17 cellular contexts compared by ENCODE assay signal in genomic region chr11:767238-767637, GRCh38. TPM values are rescaled to one million over a fixed set of nuclear protein-coding genes. Genes with fewer than 3 reads are reported as not detected.
A peak's percentile ranks its signal among the peaks of the same experiment; 100 is the strongest.
DNase-seq lines count a peak whose midpoint lies in the region; ATAC-seq, FAIRE-seq and TF ChIP-seq lines count a peak whose summit lies in the region.
"Had no signal": no experiment of that assay in that cellular context is flagged by ENCODE, and none has a peak within 500 bp of the region (broad histone marks: within the 10 kb centered on the region; RNA-seq: fewer than 3 reads in every experiment).

No MANE protein-coding gene starts in this region.

- no peak for TF ChIP-seq EP300 in GM12878 (IDR thresholded peaks at IDR 0.05; ENCODE audit: borderline replicate concordance in 1 of 2, control insufficient read depth in 1 of 2, low read depth in 2 of 2, low read length in 2 of 2)

- H3K4me2 ChIP-seq in HCT116 (ENCODE audit: low read length) (no peak overlapping the region), GM12878 (ENCODE audit: control insufficient read depth, insufficient read depth) (no peak overlapping the region)

- H3K27me3 ChIP-seq in breast epithelium (no peaks in the 10 kb centered on the region), HCT116 (ENCODE audit: insufficient read depth, low read length) (no peaks in the 10 kb centered on the region), GM12878 (replicated peaks in 1 of 2; ENCODE audit: control insufficient read depth in 2 of 2, insufficient read depth in 2 of 2, low read length in 1 of 2) (no peaks in the 10 kb centered on the region)
- H3K27me3 ChIP-seq: BE2C had no signal

- TF ChIP-seq RAD21 in HCT116 (IDR thresholded peaks at IDR 0.05; ENCODE audit: low read depth) (no peak), GM12878 (IDR thresholded peaks at IDR 0.05; ENCODE audit: insufficient read depth, low read depth, low read length) (no peak)

- DNase-seq in MCF 10A (ENCODE audit: unreplicated experiment), result no peak
- DNase-seq in breast epithelium (ENCODE audit: low spot score in 2 of 2), result no peak
- no peak for DNase-seq in HCT116 (ENCODE audit: low read depth, low spot score)
- no peak for DNase-seq in GM12878 (ENCODE audit: low read depth, low spot score)
- peak; percentile 85 for DNase-seq in osteocyte (ENCODE audit: extremely low spot score, unreplicated experiment)
- DNase-seq in NCI-H2029 treated with DMSO at 0.1 percent for 48 hours (lab: John Stamatoyannopoulos, UW), result no peak
- DNase-seq: BE2C; CD4-positive, alpha-beta memory T cell; GF-D8; NCI-H1105; NCI-H1694 treated with DMSO at 0.1 percent for 48 hours; NCI-H2171; NCI-H510A; NCI-H82 had no signal

- H3K4me3 ChIP-seq in breast epithelium (no peak overlapping the region), HCT116 (replicated peaks in 1 of 2; ENCODE audit: low read depth in 1 of 2, low read length in 2 of 2) (no peak overlapping the region), GM12878 (no peak overlapping the region)

- CTCF ChIA-PET in MCF 10A (lab: Yijun Ruan, JAX) (interaction anchor here (1.0 kb wide), 1 partner anchor 12 kb away, joined by 3 read pairs; no protein-coding TSS in a partner anchor), HCT116 (lab: Charles Lee) (no interaction called here), GM12878 (lab: Yijun Ruan, JAX) (no interaction called here)

- H3K9me3 Mint-ChIP-seq in MCF 10A (ENCODE audit: unreplicated experiment), result no peaks in the 10 kb centered on the region
- H3K9me3 Mint-ChIP-seq in osteocyte (ENCODE audit: unreplicated experiment), result no peaks in the 10 kb centered on the region
- H3K9me3 Mint-ChIP-seq: CD4-positive, alpha-beta memory T cell had no signal

- intact Hi-C loops in MCF 10A (cut with micrococcal nuclease) (no loop called here), breast epithelium (cut with DNase I; ENCODE audit: low total_unique reads) (no loop called here), HCT116 (cut with micrococcal nuclease) (no loop called here), GM12878 (cut with micrococcal nuclease; ENCODE audit: unreplicated experiment) (no loop called here)

- H3K79me2 ChIP-seq in HCT116 (ENCODE audit: insufficient read depth, low read length), result peaks cover 24% of the 10 kb centered on the region
- H3K79me2 ChIP-seq in GM12878 (ENCODE audit: control insufficient read depth, insufficient read depth, low read length), result no peaks in the 10 kb centered on the region

- H3K27ac Mint-ChIP-seq in MCF 10A (ENCODE audit: low read depth, unreplicated experiment) (no peak overlapping the region), osteocyte (ENCODE audit: unreplicated experiment) (peak overlapping the region; percentile 14)

- WGBS in GM12878 (ENCODE audit: insufficient coverage, insufficient replicate concordance, low lambda C conversion rate, missing lambda C conversion rate), result 90% methylated on average over 11 of the region's 11 CpGs

- POLR2A ChIA-PET in MCF 10A (lab: Yijun Ruan, JAX) (no interaction called here), HCT116 (lab: Charles Lee) (no interaction called here), GM12878 (lab: Charles Lee) (no interaction called here)

- H3K27ac ChIP-seq in breast epithelium (no peak overlapping the region), HCT116 (ENCODE audit: low read depth, low read length) (0 out of 2 replicates have a peak overlapping the region, but pooled peaks have one; percentile 45), GM12878 (ENCODE audit: control insufficient read depth, insufficient read depth) (no peak overlapping the region)

- no peak overlapping the region for H2AFZ ChIP-seq in HCT116 (ENCODE audit: low read depth, low read length, poor library complexity, severe bottlenecking)
- H2AFZ ChIP-seq in GM12878 (ENCODE audit: control insufficient read depth, low read depth, low read length), result no peak overlapping the region

- peaks cover 83% of the 10 kb centered on the region for H3K36me3 Mint-ChIP-seq in MCF 10A (ENCODE audit: insufficient read depth, unreplicated experiment)
- peaks cover 7% of the 10 kb centered on the region for H3K36me3 Mint-ChIP-seq in osteocyte (ENCODE audit: unreplicated experiment)

- in situ Hi-C loops in GM12878 (cut with MboI), result no loop called here

- H3K9ac ChIP-seq in HCT116 (ENCODE audit: low read length) (no peak overlapping the region), GM12878 (ENCODE audit: control insufficient read depth, insufficient read depth, low read length) (no peak overlapping the region)

- H3K4me1 Mint-ChIP-seq in MCF 10A (ENCODE audit: insufficient read depth, unreplicated experiment), result peaks cover 14% of the 10 kb centered on the region
- H3K4me1 Mint-ChIP-seq in osteocyte (ENCODE audit: unreplicated experiment), result peaks cover 6% of the 10 kb centered on the region
- H3K4me1 Mint-ChIP-seq: CD4-positive, alpha-beta memory T cell had no signal

- no peaks in the 10 kb centered on the region for H3K9me2 ChIP-seq in HCT116 (ENCODE audit: insufficient read depth)

- TF ChIP-seq POLR2A in breast epithelium (IDR thresholded peaks at IDR 0.05), result no peak
- TF ChIP-seq POLR2A in HCT116 (IDR thresholded peaks at IDR 0.05; ENCODE audit: borderline replicate concordance, extremely low read depth, insufficient read depth, insufficient read length), result no peak
- no peak for TF ChIP-seq POLR2A in GM12878 (IDR thresholded peaks at IDR 0.05; ENCODE audit: low read depth, low read length)

- no peaks in the 10 kb centered on the region for H3K36me3 ChIP-seq in breast epithelium
- H3K36me3 ChIP-seq in HCT116 (ENCODE audit: control insufficient read depth in 1 of 2, insufficient read depth in 2 of 2, low read length in 2 of 2), result peaks cover 26 to 62% of the 10 kb centered on the region in 2 experiments
- peaks cover 21 to 42% of the 10 kb centered on the region in 2 experiments; a peak in 3 of 4 replicates for H3K36me3 ChIP-seq in GM12878 (ENCODE audit: control insufficient read depth in 2 of 2, insufficient read depth in 2 of 2, low read length in 1 of 2)

- SMC1A ChIA-PET in GM12878 (lab: Charles Lee; ENCODE audit: uncharacterized antibody, unreplicated experiment), result no interaction called here

- TF ChIP-seq CTCF in MCF 10A (IDR thresholded peaks at IDR 0.05; ENCODE audit: unreplicated experiment) (no peak), breast epithelium (IDR thresholded peaks at IDR 0.05) (no peak), HCT116 (IDR thresholded peaks at IDR 0.05 in 2 of 3, conservative IDR thresholded peaks at IDR 0.05 in 1 of 3; ENCODE audit: borderline replicate concordance in 1 of 3, insufficient read depth in 1 of 3, low read depth in 2 of 3, low read length in 2 of 3) (no peak), GM12878 (IDR thresholded peaks at IDR 0.05 in 2 of 3, conservative IDR thresholded peaks at IDR 0.05 in 1 of 3; ENCODE audit: control insufficient read depth in 2 of 3, extremely low read depth in 1 of 3, insufficient read depth in 1 of 3, low read depth in 3 of 3, low read length in 3 of 3) (no peak), osteocyte (IDR thresholded peaks at IDR 0.05) (no peak)

- BruUV-seq in MCF 10A (replicated peaks; lab: Mats Ljungman, UMichigan), result TSS peak; percentile 15
- TSS peak; percentile 29 for BruUV-seq in HCT116 (replicated peaks; lab: Mats Ljungman, UMichigan)
- BruUV-seq in GM12878 (replicated peaks; lab: Mats Ljungman, UMichigan), result TSS peak; percentile 60

- RAD21 ChIA-PET in HCT116 (lab: Charles Lee; ENCODE audit: low non-redundant PET in 1 of 2, low total read pairs in 2 of 2, uncharacterized antibody in 2 of 2, unreplicated experiment in 2 of 2) (no interaction called here), GM12878 (lab: Charles Lee; ENCODE audit: unreplicated experiment) (no interaction called here)

- H3K27me3 Mint-ChIP-seq in MCF 10A (ENCODE audit: insufficient read depth, unreplicated experiment) (no peaks in the 10 kb centered on the region), osteocyte (ENCODE audit: unreplicated experiment) (no peaks in the 10 kb centered on the region)
- H3K27me3 Mint-ChIP-seq: CD4-positive, alpha-beta memory T cell had no signal

- H4K20me1 ChIP-seq in HCT116 (ENCODE audit: insufficient read depth) (peaks cover 5% of the 10 kb centered on the region; the same call in 1 of the 2 replicates), GM12878 (ENCODE audit: control insufficient read depth, insufficient read depth) (no peaks in the 10 kb centered on the region)

- no peak overlapping the region for H3K4me3 Mint-ChIP-seq in MCF 10A (ENCODE audit: unreplicated experiment)
- no peak overlapping the region for H3K4me3 Mint-ChIP-seq in osteocyte (ENCODE audit: unreplicated experiment)
- H3K4me3 Mint-ChIP-seq: CD4-positive, alpha-beta memory T cell had no signal

- H3K9me3 ChIP-seq in breast epithelium (no peaks in the 10 kb centered on the region), HCT116 (ENCODE audit: control insufficient read depth in 1 of 2, insufficient read depth in 1 of 2, low read depth in 1 of 2, low read length in 2 of 2) (no peaks in the 10 kb centered on the region), GM12878 (replicated peaks; ENCODE audit: control insufficient read depth, insufficient read depth, low read length) (no peaks in the 10 kb centered on the region)
- H3K9me3 ChIP-seq: BE2C had no signal

- no peak for ATAC-seq in HCT116
- ATAC-seq in GM12878, result no peak
- ATAC-seq in GM18511 (IDR thresholded peaks at IDR 0.05; ENCODE audit: unreplicated experiment), result no peak

- H3K4me1 ChIP-seq in breast epithelium (peaks cover 0 to 4% of the 10 kb centered on the region in 2 donors), HCT116 (ENCODE audit: control insufficient read depth in 1 of 2, insufficient read depth in 2 of 2, low read length in 2 of 2) (peaks cover 13 to 39% of the 10 kb centered on the region in 2 experiments), GM12878 (ENCODE audit: control insufficient read depth, insufficient read depth, low read length) (no peaks in the 10 kb centered on the region)
- H3K4me1 ChIP-seq: BE2C had no signal

- no peak for FAIRE-seq in GM12878 (lab: Jason Lieb, UNC)
- FAIRE-seq: H54, RCC 7860 had no signal

RNA-seq across cellular contexts. Expression of gene GATD1, which starts 10.0 kb away (rescaled TPM):
- 54.6 and 67.7 TPM in 2 replicates for total RNA-seq in MCF 10A (2022)
- 10 to 100 TPM in 2 of 3 donors, 1 to 10 TPM in 1; 9.9 to 17.4 (median 16.4) TPM for total RNA-seq in breast epithelium
- 88.7 TPM for total RNA-seq in HCT116 (2021; ENCODE audit: unreplicated experiment)
- 31.8 and 45.0 TPM in 2 replicates for polyA plus RNA-seq in HCT116 (2012)
- total RNA-seq in GM12878 (2013; cell fraction: nucleolus; rRNA removed), result 169 and 199 TPM in 2 replicates
- 19.0 and 28.2 TPM in 2 replicates for total RNA-seq in GM12878 (2014; rRNA removed)
- 16.3 and 20.3 TPM in 2 replicates for total RNA-seq in GM12878 (2014; rRNA removed; fragmentation: Illumina TruSeq; extraction: Trizol)
- 59.7 and 62.3 TPM in 2 replicates for total RNA-seq in GM12878 (2021)
- polyA plus RNA-seq in GM12878 (2011; ENCODE audit: low read depth), result 29.1 TPM
- 11.8 and 17.0 TPM in 2 replicates for polyA plus RNA-seq in GM12878 (2011; rRNA removed)
- 30.5 and 60.2 TPM in 2 replicates for polyA plus RNA-seq in GM12878 (2011; cell fraction: cytosol; rRNA removed)
- polyA plus RNA-seq in GM12878 (2011; cell fraction: nucleus; rRNA removed), result 246 and 392 TPM in 2 replicates
- polyA plus RNA-seq in GM12878 (2012), result 21.7 and 24.5 TPM in 2 replicates
- polyA plus RNA-seq in GM12878 (2014; fragmentation: Illumina TruSeq; extraction: Trizol), result 4.3 and 18.5 TPM in 2 replicates
- polyA plus RNA-seq in GM12878 (2014; fragmentation: Nextera tagmentation; extraction: Ambion mirVana), result 1 to 10 TPM; 1.2 to 3.3 TPM
- polyA plus RNA-seq in GM12878 (2014; rRNA removed), result 85.8 and 92.6 TPM in 2 replicates
- 10 to 100 TPM; 24.3 to 28.0 TPM for polyA plus RNA-seq in GM12878 (2016; fragmentation: Nextera tagmentation; extraction: Ambion mirVana)
- polyA minus RNA-seq in GM12878 (2011; rRNA and poly(A)+ RNA removed), result 8.6 and 24.9 TPM in 2 replicates
- 8.4 and 13.1 TPM in 2 replicates for polyA minus RNA-seq in GM12878 (2011; cell fraction: cytosol; rRNA and poly(A)+ RNA removed)
- polyA minus RNA-seq in GM12878 (2011; cell fraction: nucleus; rRNA and poly(A)+ RNA removed), result 23.9 and 49.5 TPM in 2 replicates
- total RNA-seq in osteocyte, result 79.1 and 84.4 TPM in 2 replicates

RNA-seq across cellular contexts. Expression of gene TALDO1, which starts 20.0 kb away (rescaled TPM):
- 93.8 and 137 TPM in 2 replicates for total RNA-seq in MCF 10A (2022)
- 100 to 1,000 TPM; 137 to 239 (median 141) TPM for total RNA-seq in breast epithelium
- total RNA-seq in HCT116 (2021; ENCODE audit: unreplicated experiment), result 242 TPM
- polyA plus RNA-seq in HCT116 (2012), result 186 and 202 TPM in 2 replicates
- total RNA-seq in GM12878 (2013; cell fraction: nucleolus; rRNA removed), result 34.6 and 35.6 TPM in 2 replicates
- total RNA-seq in GM12878 (2014; rRNA removed), result 168 and 176 TPM in 2 replicates
- total RNA-seq in GM12878 (2014; rRNA removed; fragmentation: Illumina TruSeq; extraction: Trizol), result 139 and 148 TPM in 2 replicates
- 226 and 227 TPM in 2 replicates for total RNA-seq in GM12878 (2021)
- 120 TPM for polyA plus RNA-seq in GM12878 (2011; ENCODE audit: low read depth)
- 88.2 and 152 TPM in 2 replicates for polyA plus RNA-seq in GM12878 (2011; rRNA removed)
- polyA plus RNA-seq in GM12878 (2011; cell fraction: cytosol; rRNA removed), result 193 and 210 TPM in 2 replicates
- polyA plus RNA-seq in GM12878 (2011; cell fraction: nucleus; rRNA removed), result 130 and 164 TPM in 2 replicates
- 116 and 122 TPM in 2 replicates for polyA plus RNA-seq in GM12878 (2012)
- polyA plus RNA-seq in GM12878 (2014; fragmentation: Illumina TruSeq; extraction: Trizol), result 70.6 and 146 TPM in 2 replicates
- polyA plus RNA-seq in GM12878 (2014; fragmentation: Nextera tagmentation; extraction: Ambion mirVana), result 100 to 1,000 TPM; 121 to 189 TPM
- polyA plus RNA-seq in GM12878 (2014; rRNA removed), result 227 and 242 TPM in 2 replicates
- 100 to 1,000 TPM; 293 to 302 TPM for polyA plus RNA-seq in GM12878 (2016; fragmentation: Nextera tagmentation; extraction: Ambion mirVana)
- polyA minus RNA-seq in GM12878 (2011; rRNA and poly(A)+ RNA removed), result 51.3 and 80.4 TPM in 2 replicates
- polyA minus RNA-seq in GM12878 (2011; cell fraction: cytosol; rRNA and poly(A)+ RNA removed), result 49.3 and 52.0 TPM in 2 replicates
- polyA minus RNA-seq in GM12878 (2011; cell fraction: nucleus; rRNA and poly(A)+ RNA removed), result 13.9 and 22.8 TPM in 2 replicates
- total RNA-seq in osteocyte, result 156 and 171 TPM in 2 replicates

RNA-seq across cellular contexts. Expression of gene CEND1, which starts 22.7 kb away (rescaled TPM):
- total RNA-seq in MCF 10A (2022) (not detected in 2 replicates), breast epithelium (not detected), HCT116 (2021; ENCODE audit: unreplicated experiment) (0.27 TPM), GM12878 (2014; rRNA removed) (5.5 and 7.2 TPM in 2 replicates), GM12878 (2014; rRNA removed; fragmentation: Illumina TruSeq; extraction: Trizol) (1.3 and 2.2 TPM in 2 replicates), GM12878 (2021) (6.9 and 9.0 TPM in 2 replicates), osteocyte (0.21 and 0.27 TPM in 2 replicates)
- 0.08 and 0.10 TPM in 2 replicates for polyA plus RNA-seq in HCT116 (2012)
- 0.59 and 1.2 TPM in 2 replicates for total RNA-seq in GM12878 (2013; cell fraction: nucleolus; rRNA removed)
- 0.83 TPM for polyA plus RNA-seq in GM12878 (2011; ENCODE audit: low read depth)
- polyA plus RNA-seq in GM12878 (2011; rRNA removed) (0.22 and 0.31 TPM in 2 replicates), GM12878 (2014; fragmentation: Illumina TruSeq; extraction: Trizol) (0.35 and 1.4 TPM in 2 replicates), GM12878 (2014; fragmentation: Nextera tagmentation; extraction: Ambion mirVana) (under 1 TPM in 1 of 2 experiments, not detected in 1; 0.55 TPM), GM12878 (2014; rRNA removed) (7.3 and 10.1 TPM in 2 replicates), GM12878 (2016; fragmentation: Nextera tagmentation; extraction: Ambion mirVana) (10 to 100 TPM; 12.7 to 13.6 TPM)
- polyA plus RNA-seq in GM12878 (2011; cell fraction: cytosol; rRNA removed), result 1.2 and 1.5 TPM in 2 replicates
- 1.2 and 2.8 TPM in 2 replicates for polyA plus RNA-seq in GM12878 (2011; cell fraction: nucleus; rRNA removed)
- 2.0 and 3.4 TPM in 2 replicates for polyA plus RNA-seq in GM12878 (2012)
- polyA minus RNA-seq in GM12878 (2011; rRNA and poly(A)+ RNA removed), result 0.21 TPM in 1 of 2 replicates, not detected in the other
- polyA minus RNA-seq in GM12878 (2011; cell fraction: cytosol; rRNA and poly(A)+ RNA removed), result 0.67 and 1.4 TPM in 2 replicates
- 0.36 and 0.77 TPM in 2 replicates for polyA minus RNA-seq in GM12878 (2011; cell fraction: nucleus; rRNA and poly(A)+ RNA removed)
- polyA plus RNA-seq: CD4-positive, alpha-beta memory T cell had no signal

RNA-seq across cellular contexts. Expression of gene SLC25A22, which starts 30.8 kb away (rescaled TPM):
- 34.0 and 36.5 TPM in 2 replicates for total RNA-seq in MCF 10A (2022)
- total RNA-seq in breast epithelium, result 10 to 100 TPM in 1 of 3 donors, 1 to 10 TPM in 2; 2.7 to 11.5 (median 4.7) TPM
- 62.0 TPM for total RNA-seq in HCT116 (2021; ENCODE audit: unreplicated experiment)
- 39.4 and 52.2 TPM in 2 replicates for polyA plus RNA-seq in HCT116 (2012)
- 16.7 and 17.1 TPM in 2 replicates for total RNA-seq in GM12878 (2013; cell fraction: nucleolus; rRNA removed)
- 7.5 and 8.3 TPM in 2 replicates for total RNA-seq in GM12878 (2014; rRNA removed)
- total RNA-seq in GM12878 (2014; rRNA removed; fragmentation: Illumina TruSeq; extraction: Trizol), result 3.6 and 3.9 TPM in 2 replicates
- total RNA-seq in GM12878 (2021), result 22.8 and 27.0 TPM in 2 replicates
- 2.6 TPM for polyA plus RNA-seq in GM12878 (2011; ENCODE audit: low read depth)
- polyA plus RNA-seq in GM12878 (2011; rRNA removed), result 2.9 and 8.0 TPM in 2 replicates
- 5.8 and 10.9 TPM in 2 replicates for polyA plus RNA-seq in GM12878 (2011; cell fraction: cytosol; rRNA removed)
- polyA plus RNA-seq in GM12878 (2011; cell fraction: nucleus; rRNA removed), result 86.1 and 121 TPM in 2 replicates
- 13.0 and 13.2 TPM in 2 replicates for polyA plus RNA-seq in GM12878 (2012)
- polyA plus RNA-seq in GM12878 (2014; fragmentation: Illumina TruSeq; extraction: Trizol), result 0.68 and 3.3 TPM in 2 replicates
- polyA plus RNA-seq in GM12878 (2014; fragmentation: Nextera tagmentation; extraction: Ambion mirVana), result under 1 TPM; 0.27 to 0.46 TPM
- polyA plus RNA-seq in GM12878 (2014; rRNA removed), result 14.8 and 21.1 TPM in 2 replicates
- polyA plus RNA-seq in GM12878 (2016; fragmentation: Nextera tagmentation; extraction: Ambion mirVana), result 10 to 100 TPM; 14.4 to 18.4 TPM
- 10.6 and 12.7 TPM in 2 replicates for polyA minus RNA-seq in GM12878 (2011; rRNA and poly(A)+ RNA removed)
- polyA minus RNA-seq in GM12878 (2011; cell fraction: cytosol; rRNA and poly(A)+ RNA removed), result 9.0 and 9.8 TPM in 2 replicates
- 16.7 and 27.7 TPM in 2 replicates for polyA minus RNA-seq in GM12878 (2011; cell fraction: nucleus; rRNA and poly(A)+ RNA removed)
- 18.7 and 19.7 TPM in 2 replicates for total RNA-seq in osteocyte

RNA-seq across cellular contexts. Expression of gene PIDD1, which starts 37.8 kb away (rescaled TPM):
- total RNA-seq in MCF 10A (2022) (15.8 and 22.1 TPM in 2 replicates), breast epithelium (10 to 100 TPM; 10.2 to 17.3 (median 16.7) TPM), HCT116 (2021; ENCODE audit: unreplicated experiment) (41.5 TPM), GM12878 (2014; rRNA removed) (15.6 and 19.1 TPM in 2 replicates), GM12878 (2014; rRNA removed; fragmentation: Illumina TruSeq; extraction: Trizol) (3.8 and 4.0 TPM in 2 replicates), GM12878 (2021) (33.7 and 42.0 TPM in 2 replicates), osteocyte (13.4 and 15.6 TPM in 2 replicates)
- polyA plus RNA-seq in HCT116 (2012), result 28.2 and 28.3 TPM in 2 replicates
- 27.7 and 33.8 TPM in 2 replicates for total RNA-seq in GM12878 (2013; cell fraction: nucleolus; rRNA removed)
- 5.8 TPM for polyA plus RNA-seq in GM12878 (2011; ENCODE audit: low read depth)
- polyA plus RNA-seq in GM12878 (2011; rRNA removed) (2.8 and 8.0 TPM in 2 replicates), GM12878 (2014; fragmentation: Illumina TruSeq; extraction: Trizol) (0.54 and 2.1 TPM in 2 replicates), GM12878 (2014; fragmentation: Nextera tagmentation; extraction: Ambion mirVana) (under 1 TPM; 0.11 to 0.84 TPM), GM12878 (2014; rRNA removed) (52.2 and 64.4 TPM in 2 replicates), GM12878 (2016; fragmentation: Nextera tagmentation; extraction: Ambion mirVana) (10 to 100 TPM; 52.6 to 53.6 TPM)
- polyA plus RNA-seq in GM12878 (2011; cell fraction: cytosol; rRNA removed), result 15.9 and 28.4 TPM in 2 replicates
- 277 and 344 TPM in 2 replicates for polyA plus RNA-seq in GM12878 (2011; cell fraction: nucleus; rRNA removed)
- polyA plus RNA-seq in GM12878 (2012), result 23.5 and 27.2 TPM in 2 replicates
- polyA minus RNA-seq in GM12878 (2011; rRNA and poly(A)+ RNA removed), result 3.9 and 12.7 TPM in 2 replicates
- polyA minus RNA-seq in GM12878 (2011; cell fraction: cytosol; rRNA and poly(A)+ RNA removed), result 7.5 and 9.9 TPM in 2 replicates
- 30.1 and 49.1 TPM in 2 replicates for polyA minus RNA-seq in GM12878 (2011; cell fraction: nucleus; rRNA and poly(A)+ RNA removed)
